ENCODE assay signal across 1 cellular context in genomic region chr6:134873500-134874388, GRCh38.
TF ChIP-seq lines count a peak whose summit lies in the region.

No MANE protein-coding gene starts in this region.

TF ChIP-seq in GM12878, 131 proteins besides CTCF, POLR2A, EP300 and RAD21 (continued from another document):
- no peak for TF ChIP-seq ZNF687 (IDR thresholded peaks at IDR 0.05)
- TF ChIP-seq MXI1 (IDR thresholded peaks at IDR 0.05; ENCODE audit: low read depth, low read length): no peak
- TF ChIP-seq RCOR1 (conservative IDR thresholded peaks at IDR 0.05; ENCODE audit: low read depth, low read length): no peak
- no peak for TF ChIP-seq KDM1A (IDR thresholded peaks at IDR 0.05; ENCODE audit: borderline replicate concordance)
- TF ChIP-seq NRF1 (conservative IDR thresholded peaks at IDR 0.05; ENCODE audit: low read depth, low read length): no peak
- no peak for TF ChIP-seq CBX5 (IDR thresholded peaks at IDR 0.05; ENCODE audit: low read depth)
- no peak for TF ChIP-seq YBX1 (IDR thresholded peaks at IDR 0.05)
- TF ChIP-seq SIX5 (IDR thresholded peaks at IDR 0.05; ENCODE audit: low read depth, low read length, severe bottlenecking): no peak
- TF ChIP-seq GATAD2B (conservative IDR thresholded peaks at IDR 0.05; ENCODE audit: low read depth): no peak
- TF ChIP-seq HDAC2 (IDR thresholded peaks at IDR 0.05): no peak
- TF ChIP-seq IRF3 (IDR thresholded peaks at IDR 0.05): no peak
- TF ChIP-seq POLR2AphosphoS2 (IDR thresholded peaks at IDR 0.05; ENCODE audit: low read depth, low read length): no peak
- no peak for TF ChIP-seq BMI1 (IDR thresholded peaks at IDR 0.05; ENCODE audit: borderline replicate concordance)
